Comparison of ENCODE assay signal across 22 cellular contexts in the genomic region with DNA sequence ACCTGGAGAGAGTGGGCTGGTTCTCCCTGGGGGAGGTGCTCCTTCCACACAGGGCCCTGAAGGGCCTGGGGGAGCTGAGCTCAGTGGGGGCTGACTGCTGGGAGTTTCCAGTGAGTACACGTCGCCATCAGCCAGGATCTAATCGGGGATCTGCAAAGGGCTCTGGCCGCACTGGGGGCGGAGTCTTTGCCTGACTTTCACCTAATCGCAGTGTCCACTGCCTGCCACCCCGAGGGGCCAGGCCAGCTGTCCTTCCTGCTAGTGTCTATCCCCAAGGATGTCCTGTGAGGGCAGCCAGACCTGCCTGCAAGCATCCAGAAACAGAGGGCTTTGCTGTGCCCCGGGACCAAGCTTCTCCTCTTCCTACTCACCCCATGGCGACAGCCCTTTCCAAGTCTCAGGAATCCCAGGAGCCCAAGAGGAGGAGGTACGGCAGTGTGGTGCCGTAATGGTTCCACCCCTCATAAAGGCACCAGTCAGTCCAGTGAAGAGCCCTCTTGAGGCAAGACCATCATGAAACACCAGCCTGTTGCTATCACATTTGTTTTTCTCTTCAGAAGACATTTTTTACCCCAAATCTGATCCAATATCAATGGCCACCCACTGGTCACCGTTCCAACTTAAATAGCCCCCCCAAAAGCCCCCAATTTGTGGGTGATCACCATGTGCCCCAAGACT.
"Had no signal": no experiment of that assay in that cellular context is flagged by ENCODE, and none has a peak within 500 bp of the region (broad histone marks: within the 10 kb centered on the region; RNA-seq: fewer than 3 reads in every experiment).

No MANE protein-coding gene starts in this region.

- FAIRE-seq: frontal cortex, keratinocyte had no signal

- H3K27ac ChIP-seq: coronary artery, lower lobe of right lung, neural progenitor cell, prostate gland, right atrium auricular region, stomach, thyroid gland had no signal

- H3K36me3 ChIP-seq: lower lobe of right lung, neural progenitor cell, prostate gland, right atrium auricular region, stomach, thyroid gland had no signal

- H3K27me3 ChIP-seq: neural progenitor cell, right atrium auricular region, thyroid gland had no signal

- H3K9ac ChIP-seq: neural progenitor cell had no signal

- H3K4me3 ChIP-seq: coronary artery, lower lobe of right lung, neural progenitor cell, prostate gland, right atrium auricular region, smooth muscle cell, stomach, thyroid gland had no signal

- DNase-seq: dermis blood vessel endothelial cell; effector memory CD4-positive, alpha-beta T cell; hypothalamus; immature natural killer cell; left ventricle myocardium superior; lower lobe of right lung; nucleus accumbens; stimulated activated CD4-positive, alpha-beta T cell treated with anti-CD3 and anti-CD28 coated beads, Interleukin-12 subunit alpha, Interleukin-12 subunit beta, amount 100 ng/mL, for 4 hours; stimulated activated CD4-positive, alpha-beta T cell treated with anti-CD3 and anti-CD28 coated beads, Interleukin-1b, Interleukin-23, amount 100 ng/mL, for 48 hours; stimulated activated CD4-positive, alpha-beta T cell treated with anti-CD3 and anti-CD28 coated beads, Interleukin-4, amount 100 ng/mL, for 1 hour; stimulated activated CD8-positive, alpha-beta memory T cell treated with anti-CD3 and anti-CD28 coated beads, Interleukin-4, amount 100 ng/mL, for 48 hours; stimulated activated naive CD4-positive, alpha-beta T cell treated with Interleukin-2 at 50 U/mL for 16 hours; stomach; thyroid gland had no signal

- H3K4me1 ChIP-seq: lower lobe of right lung, prostate gland, stomach, thyroid gland had no signal

- H2AFZ ChIP-seq: neural progenitor cell had no signal

- ATAC-seq: lower lobe of right lung, sciatic nerve had no signal

- H3K9me3 ChIP-seq: prostate gland, thyroid gland had no signal

- H3K4me2 ChIP-seq: neural progenitor cell, smooth muscle cell had no signal
